Comparison of ENCODE assay signal across 9 cellular contexts in genomic region chr9:129352157-129352870, GRCh38.
A peak's percentile ranks its signal among the peaks of the same experiment; 100 is the strongest.
DNase-seq lines count a peak whose midpoint lies in the region; ATAC-seq lines count a peak whose summit lies in the region.
"Had no signal": no experiment of that assay in that cellular context is flagged by ENCODE, and none has a peak within 500 bp of the region (broad histone marks: within the 10 kb centered on the region; RNA-seq: fewer than 3 reads in every experiment).

No MANE protein-coding gene starts in this region.

- ATAC-seq in GM19452 (IDR thresholded peaks at IDR 0.05; ENCODE audit: unreplicated experiment), result no peak
- ATAC-seq in HG03571 (IDR thresholded peaks at IDR 0.05; ENCODE audit: unreplicated experiment), result no peak

- H3K4me3 ChIP-seq in HUES64 (ENCODE audit: low read length) (peak overlapping the region; percentile 67), iPS-11a (ENCODE audit: low read depth, low read length) (peak overlapping the region; percentile 41)

- H3K27ac ChIP-seq in HUES64 (ENCODE audit: low read depth, low read length), result peak overlapping the region; percentile 80
- peak overlapping the region; percentile 15 for H3K27ac ChIP-seq in adipose tissue (ENCODE audit: low read depth, low read length)
- H3K27ac ChIP-seq: epithelial cell of prostate had no signal

- peaks cover 11% of the 10 kb centered on the region; the same call in 1 of the 2 replicates for H3K4me1 ChIP-seq in HUES64 (ENCODE audit: insufficient read depth, low read length)

- H3K9ac ChIP-seq in HUES64 (ENCODE audit: low read depth, low read length), result peak overlapping the region; percentile 58

- H3K9me3 ChIP-seq in HUES64 (ENCODE audit: insufficient read depth, low read depth, low read length), result no peaks in the 10 kb centered on the region

- peak; percentile 52 for DNase-seq in stimulated activated CD8-positive, alpha-beta memory T cell treated with anti-CD3 and anti-CD28 coated beads, Interleukin-4, amount 100 ng/mL, for 48 hours
- no peak for DNase-seq in SW 1271 (lab: John Stamatoyannopoulos, UW)
- DNase-seq in NCI-H2196 treated with DMSO at 0.1 percent for 48 hours (lab: John Stamatoyannopoulos, UW; ENCODE audit: unreplicated experiment), result no peak

- 2% methylated on average over 44 of the region's 46 CpGs for WGBS in HUES64
- 9 to 21% (median 12%) methylated on average over 44 to 46 of the region's 46 CpGs for WGBS in adipose tissue, 3 donors

- no peaks in the 10 kb centered on the region for H3K36me3 ChIP-seq in HUES64 (ENCODE audit: insufficient read depth, low read length)

- no peaks in the 10 kb centered on the region for H3K27me3 ChIP-seq in HUES64 (ENCODE audit: insufficient read depth, low read length)
